8 cellular contexts compared by ENCODE assay signal in genomic region chr5:132556511-132557424, GRCh38. TPM values are rescaled to one million over a fixed set of nuclear protein-coding genes. Genes with fewer than 3 reads are reported as not detected.
DNase-seq lines count a peak whose midpoint lies in the region; ATAC-seq and TF ChIP-seq lines count a peak whose summit lies in the region.

Gene RAD50 (plus strand): TSS chr5:132556977. CDS start chr5:132557325, 348 bp downstream.

- peaks cover 10% of the 10 kb centered on the region for H3K36me3 Mint-ChIP-seq in dendritic cell treated with granulocyte-macrophage colony-stimulating factor and Interleukin-4, amounts not matched to agents 40 ng/mL and 50 ng/mL, for 4 days (ENCODE audit: low read depth)

- peaks cover 0 to 16% of the 10 kb centered on the region in 2 donors for H3K36me3 ChIP-seq in left lung

- DNase-seq in NCI-H748 (lab: John Stamatoyannopoulos, UW; ENCODE audit: unreplicated experiment) (peak; percentile 97), left lung (peak; percentile 93 to 99)
- peak; percentile 84 to 90 for DNase-seq in activated CD4-positive, alpha-beta T cell treated with anti-CD3 and anti-CD28 coated beads, Interleukin-2, amount 50 U/mL, for 24 hours (ENCODE audit: low read depth in 1 of 2, low spot score in 1 of 2)
- DNase-seq in stimulated activated CD4-positive, alpha-beta T cell treated with anti-CD3 and anti-CD28 coated beads, Interleukin-2, amount 100 ng/mL, for 4 hours (ENCODE audit: low read depth) = peak; percentile 87

- peak; percentile 96 for ATAC-seq in GM19372 (IDR thresholded peaks at IDR 0.05; ENCODE audit: low read depth, unreplicated experiment)
- ATAC-seq in HG03521 (IDR thresholded peaks at IDR 0.05; ENCODE audit: unreplicated experiment) = peak; percentile 97
- ATAC-seq in left lung = peak; percentile 99

- peaks cover 7 to 15% of the 10 kb centered on the region in 2 donors for H3K4me1 ChIP-seq in left lung

- H3K4me3 ChIP-seq in left lung = peak within 1 kb of the TSS; percentile 58 to 82

- H3K9me3 ChIP-seq in left lung = peaks cover 0 to 4% of the 10 kb centered on the region in 2 donors

- peak within 1 kb of the TSS; percentile 94 for H3K4me3 Mint-ChIP-seq in dendritic cell treated with granulocyte-macrophage colony-stimulating factor and Interleukin-4, amounts not matched to agents 40 ng/mL and 50 ng/mL, for 4 days

- intact Hi-C loops in dendritic cell treated with granulocyte-macrophage colony-stimulating factor and Interleukin-4, amounts not matched to agents 40 ng/mL and 50 ng/mL, for 4 days (cut with micrococcal nuclease) = no loop called here
- intact Hi-C loops in left lung (cut with DNase I) = no loop called here

- H3K27ac ChIP-seq in C4-2B (peak within 1 kb of the TSS; percentile 82), left lung (peak within 1 kb of the TSS; percentile 54 to 90)

- no peaks in the 10 kb centered on the region for H3K27me3 ChIP-seq in left lung

- no peaks in the 10 kb centered on the region for H3K27me3 Mint-ChIP-seq in dendritic cell treated with granulocyte-macrophage colony-stimulating factor and Interleukin-4, amounts not matched to agents 40 ng/mL and 50 ng/mL, for 4 days

- peak within 1 kb of the TSS; percentile 89 for H3K27ac Mint-ChIP-seq in dendritic cell treated with granulocyte-macrophage colony-stimulating factor and Interleukin-4, amounts not matched to agents 40 ng/mL and 50 ng/mL, for 4 days

- peaks cover 20% of the 10 kb centered on the region for H3K4me1 Mint-ChIP-seq in dendritic cell treated with granulocyte-macrophage colony-stimulating factor and Interleukin-4, amounts not matched to agents 40 ng/mL and 50 ng/mL, for 4 days (ENCODE audit: low read depth)

- TF ChIP-seq CTCF in C4-2B (conservative IDR thresholded peaks at IDR 0.05) = no peak
- TF ChIP-seq CTCF in left lung (IDR thresholded peaks at IDR 0.05) = no peak

- no peaks in the 10 kb centered on the region for H3K9me3 Mint-ChIP-seq in dendritic cell treated with granulocyte-macrophage colony-stimulating factor and Interleukin-4, amounts not matched to agents 40 ng/mL and 50 ng/mL, for 4 days

RNA-seq across cellular contexts. Expression of gene RAD50, which starts in this region (rescaled TPM):
- 10 to 100 TPM; 35.3 to 39.9 TPM for total RNA-seq in left lung

Comparison
In these comparisons a context has a peak if more than half of its experiments do, and no peak if none do; other contexts are left out.
1. Peak in every context shown above with its lines: DNase-seq, ATAC-seq, H3K4me3 ChIP-seq and H3K27ac ChIP-seq.